ENCODE assay signal across 1 cellular context in the genomic region with DNA sequence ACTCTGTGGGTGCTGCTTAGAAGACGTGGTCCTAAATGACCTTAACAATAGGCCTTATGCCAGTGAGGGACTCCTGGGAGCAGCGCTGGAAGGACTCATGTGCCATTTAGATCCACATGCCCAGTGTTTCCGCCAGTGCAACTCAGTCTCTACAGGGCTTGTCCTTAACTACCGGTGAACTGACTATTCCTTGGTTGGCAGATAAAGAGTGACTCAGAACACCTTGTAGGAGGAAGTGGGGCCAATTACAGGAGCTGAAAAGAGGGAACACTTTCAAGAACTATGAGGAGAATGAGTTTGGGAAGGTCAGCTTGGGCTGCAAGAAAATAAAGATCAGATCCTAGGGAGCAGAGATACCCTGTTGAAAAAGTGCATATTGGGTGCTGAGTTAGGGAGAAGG.
TF ChIP-seq lines count a peak whose summit lies in the region.

No MANE protein-coding gene starts in this region.

TF ChIP-seq in HepG2, 621 proteins besides CTCF, POLR2A, EP300 and RAD21:
- TF ChIP-seq, protein P1, sequence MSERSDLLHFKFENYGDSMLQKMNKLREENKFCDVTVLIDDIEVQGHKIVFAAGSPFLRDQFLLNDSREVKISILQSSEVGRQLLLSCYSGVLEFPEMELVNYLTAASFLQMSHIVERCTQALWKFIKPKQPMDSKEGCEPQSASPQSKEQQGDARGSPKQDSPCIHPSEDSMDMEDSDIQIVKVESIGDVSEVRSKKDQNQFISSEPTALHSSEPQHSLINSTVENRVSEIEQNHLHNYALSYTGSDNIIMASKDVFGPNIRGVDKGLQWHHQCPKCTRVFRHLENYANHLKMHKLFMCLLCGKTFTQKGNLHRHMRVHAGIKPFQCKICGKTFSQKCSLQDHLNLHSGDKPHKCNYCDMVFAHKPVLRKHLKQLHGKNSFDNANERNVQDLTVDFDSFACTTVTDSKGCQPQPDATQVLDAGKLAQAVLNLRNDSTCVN (CRISPR knock-in tag; IDR thresholded peaks at IDR 0.05; ENCODE audit: borderline replicate concordance) = no peak
- TF ChIP-seq ZSCAN9 (CRISPR knock-in tag; IDR thresholded peaks at IDR 0.05; ENCODE audit: borderline replicate concordance) (no peak), PHF8 (CRISPR knock-in tag; IDR thresholded peaks at IDR 0.05) (no peak), ZFX (CRISPR knock-in tag; IDR thresholded peaks at IDR 0.05; ENCODE audit: low read depth) (no peak), ADNP (CRISPR knock-in tag; IDR thresholded peaks at IDR 0.05) (no peak), ZNF446 (CRISPR knock-in tag; IDR thresholded peaks at IDR 0.05) (no peak), ZNF564 (CRISPR knock-in tag; IDR thresholded peaks at IDR 0.05) (no peak), ZSCAN31 (CRISPR knock-in tag; IDR thresholded peaks at IDR 0.05; ENCODE audit: low read depth) (no peak), PAF1 (CRISPR knock-in tag; IDR thresholded peaks at IDR 0.05) (no peak), ARNT (IDR thresholded peaks at IDR 0.05) (no peak), ZBTB7A (CRISPR knock-in tag; IDR thresholded peaks at IDR 0.05) (no peak), ZSCAN29 (CRISPR knock-in tag; conservative IDR thresholded peaks at IDR 0.05) (no peak), ZNF652 (CRISPR knock-in tag; IDR thresholded peaks at IDR 0.05; ENCODE audit: borderline replicate concordance, low read depth) (no peak)
- TF ChIP-seq, protein P2, sequence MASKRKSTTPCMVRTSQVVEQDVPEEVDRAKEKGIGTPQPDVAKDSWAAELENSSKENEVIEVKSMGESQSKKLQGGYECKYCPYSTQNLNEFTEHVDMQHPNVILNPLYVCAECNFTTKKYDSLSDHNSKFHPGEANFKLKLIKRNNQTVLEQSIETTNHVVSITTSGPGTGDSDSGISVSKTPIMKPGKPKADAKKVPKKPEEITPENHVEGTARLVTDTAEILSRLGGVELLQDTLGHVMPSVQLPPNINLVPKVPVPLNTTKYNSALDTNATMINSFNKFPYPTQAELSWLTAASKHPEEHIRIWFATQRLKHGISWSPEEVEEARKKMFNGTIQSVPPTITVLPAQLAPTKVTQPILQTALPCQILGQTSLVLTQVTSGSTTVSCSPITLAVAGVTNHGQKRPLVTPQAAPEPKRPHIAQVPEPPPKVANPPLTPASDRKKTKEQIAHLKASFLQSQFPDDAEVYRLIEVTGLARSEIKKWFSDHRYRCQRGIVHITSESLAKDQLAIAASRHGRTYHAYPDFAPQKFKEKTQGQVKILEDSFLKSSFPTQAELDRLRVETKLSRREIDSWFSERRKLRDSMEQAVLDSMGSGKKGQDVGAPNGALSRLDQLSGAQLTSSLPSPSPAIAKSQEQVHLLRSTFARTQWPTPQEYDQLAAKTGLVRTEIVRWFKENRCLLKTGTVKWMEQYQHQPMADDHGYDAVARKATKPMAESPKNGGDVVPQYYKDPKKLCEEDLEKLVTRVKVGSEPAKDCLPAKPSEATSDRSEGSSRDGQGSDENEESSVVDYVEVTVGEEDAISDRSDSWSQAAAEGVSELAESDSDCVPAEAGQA (IDR thresholded peaks at IDR 0.05; ENCODE audit: low read depth) = no peak
- TF ChIP-seq, protein P2 (CRISPR knock-in tag; IDR thresholded peaks at IDR 0.05; ENCODE audit: borderline replicate concordance) = no peak
- TF ChIP-seq, protein P3, sequence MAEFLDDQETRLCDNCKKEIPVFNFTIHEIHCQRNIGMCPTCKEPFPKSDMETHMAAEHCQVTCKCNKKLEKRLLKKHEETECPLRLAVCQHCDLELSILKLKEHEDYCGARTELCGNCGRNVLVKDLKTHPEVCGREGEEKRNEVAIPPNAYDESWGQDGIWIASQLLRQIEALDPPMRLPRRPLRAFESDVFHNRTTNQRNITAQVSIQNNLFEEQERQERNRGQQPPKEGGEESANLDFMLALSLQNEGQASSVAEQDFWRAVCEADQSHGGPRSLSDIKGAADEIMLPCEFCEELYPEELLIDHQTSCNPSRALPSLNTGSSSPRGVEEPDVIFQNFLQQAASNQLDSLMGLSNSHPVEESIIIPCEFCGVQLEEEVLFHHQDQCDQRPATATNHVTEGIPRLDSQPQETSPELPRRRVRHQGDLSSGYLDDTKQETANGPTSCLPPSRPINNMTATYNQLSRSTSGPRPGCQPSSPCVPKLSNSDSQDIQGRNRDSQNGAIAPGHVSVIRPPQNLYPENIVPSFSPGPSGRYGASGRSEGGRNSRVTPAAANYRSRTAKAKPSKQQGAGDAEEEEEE (CRISPR knock-in tag; IDR thresholded peaks at IDR 0.05; ENCODE audit: borderline replicate concordance) = no peak
- TF ChIP-seq, protein P4, sequence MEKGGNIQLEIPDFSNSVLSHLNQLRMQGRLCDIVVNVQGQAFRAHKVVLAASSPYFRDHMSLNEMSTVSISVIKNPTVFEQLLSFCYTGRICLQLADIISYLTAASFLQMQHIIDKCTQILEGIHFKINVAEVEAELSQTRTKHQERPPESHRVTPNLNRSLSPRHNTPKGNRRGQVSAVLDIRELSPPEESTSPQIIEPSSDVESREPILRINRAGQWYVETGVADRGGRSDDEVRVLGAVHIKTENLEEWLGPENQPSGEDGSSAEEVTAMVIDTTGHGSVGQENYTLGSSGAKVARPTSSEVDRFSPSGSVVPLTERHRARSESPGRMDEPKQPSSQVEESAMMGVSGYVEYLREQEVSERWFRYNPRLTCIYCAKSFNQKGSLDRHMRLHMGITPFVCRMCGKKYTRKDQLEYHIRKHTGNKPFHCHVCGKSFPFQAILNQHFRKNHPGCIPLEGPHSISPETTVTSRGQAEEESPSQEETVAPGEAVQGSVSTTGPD (CRISPR knock-in tag; IDR thresholded peaks at IDR 0.05) = no peak
- TF ChIP-seq, protein P5, sequence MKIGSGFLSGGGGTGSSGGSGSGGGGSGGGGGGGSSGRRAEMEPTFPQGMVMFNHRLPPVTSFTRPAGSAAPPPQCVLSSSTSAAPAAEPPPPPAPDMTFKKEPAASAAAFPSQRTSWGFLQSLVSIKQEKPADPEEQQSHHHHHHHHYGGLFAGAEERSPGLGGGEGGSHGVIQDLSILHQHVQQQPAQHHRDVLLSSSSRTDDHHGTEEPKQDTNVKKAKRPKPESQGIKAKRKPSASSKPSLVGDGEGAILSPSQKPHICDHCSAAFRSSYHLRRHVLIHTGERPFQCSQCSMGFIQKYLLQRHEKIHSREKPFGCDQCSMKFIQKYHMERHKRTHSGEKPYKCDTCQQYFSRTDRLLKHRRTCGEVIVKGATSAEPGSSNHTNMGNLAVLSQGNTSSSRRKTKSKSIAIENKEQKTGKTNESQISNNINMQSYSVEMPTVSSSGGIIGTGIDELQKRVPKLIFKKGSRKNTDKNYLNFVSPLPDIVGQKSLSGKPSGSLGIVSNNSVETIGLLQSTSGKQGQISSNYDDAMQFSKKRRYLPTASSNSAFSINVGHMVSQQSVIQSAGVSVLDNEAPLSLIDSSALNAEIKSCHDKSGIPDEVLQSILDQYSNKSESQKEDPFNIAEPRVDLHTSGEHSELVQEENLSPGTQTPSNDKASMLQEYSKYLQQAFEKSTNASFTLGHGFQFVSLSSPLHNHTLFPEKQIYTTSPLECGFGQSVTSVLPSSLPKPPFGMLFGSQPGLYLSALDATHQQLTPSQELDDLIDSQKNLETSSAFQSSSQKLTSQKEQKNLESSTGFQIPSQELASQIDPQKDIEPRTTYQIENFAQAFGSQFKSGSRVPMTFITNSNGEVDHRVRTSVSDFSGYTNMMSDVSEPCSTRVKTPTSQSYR (CRISPR knock-in tag; IDR thresholded peaks at IDR 0.05; ENCODE audit: borderline replicate concordance) = no peak
